ENCODE assay signal across 8 cellular contexts in genomic region chr14:100076133-100076532, GRCh38. TPM values are rescaled to one million over a fixed set of nuclear protein-coding genes. Genes with fewer than 3 reads are reported as not detected.
A peak's percentile ranks its signal among the peaks of the same experiment; 100 is the strongest.
DNase-seq lines count a peak whose midpoint lies in the region; ATAC-seq, FAIRE-seq and TF ChIP-seq lines count a peak whose summit lies in the region.

No MANE protein-coding gene starts in this region.

- H4K20me1 ChIP-seq in PC-3 (ENCODE audit: low read length), result no peaks in the 10 kb centered on the region
- no peaks in the 10 kb centered on the region for H4K20me1 ChIP-seq in K562 (replicated peaks; ENCODE audit: control insufficient read depth, insufficient read depth, low read length)

- in situ Hi-C loops in K562 (cut with MboI), result no loop called here

- H3K27me3 ChIP-seq in PC-3 (ENCODE audit: low read length), result no peaks in the 10 kb centered on the region
- H3K27me3 ChIP-seq in K562 (ENCODE audit: control insufficient read depth in 2 of 2, insufficient read depth in 2 of 2, low read length in 2 of 2), result no peaks in the 10 kb centered on the region
- no peaks in the 10 kb centered on the region for H3K27me3 ChIP-seq in liver (ENCODE audit: control insufficient read depth in 4 of 4, insufficient read depth in 4 of 4, low read length in 3 of 4)

- TF ChIP-seq CTCF in AG04449 (IDR thresholded peaks at IDR 0.05; ENCODE audit: insufficient read depth, low read length, missing control alignments) (peak; percentile 9), PC-3 (conservative IDR thresholded peaks at IDR 0.05; ENCODE audit: low read depth, low read length) (peak; percentile 40; the same call in 1 of the 2 replicates), K562 (IDR thresholded peaks at IDR 0.05 in 2 of 3, conservative IDR thresholded peaks at IDR 0.05 in 1 of 3; ENCODE audit: insufficient read depth in 2 of 3, low read depth in 1 of 3, low read length in 3 of 3) (peak; percentile 72 to 74 (median 73)), liver (IDR thresholded peaks at IDR 0.05; ENCODE audit: low read depth, low read length, missing input control) (peak; percentile 8)

- intact Hi-C loops in PC-3 (cut with micrococcal nuclease) (loop anchor here (1.0 kb wide), 1 partner anchor 32 kb away; no protein-coding TSS in a partner anchor), K562 (cut with micrococcal nuclease) (loop anchor here (1.0 to 5.0 kb wide), 3 partner anchors 32 to 117 kb away; no protein-coding TSS in a partner anchor)

- peak; percentile 93 for FAIRE-seq in K562 (lab: Jason Lieb, UNC)

- H3K4me2 ChIP-seq in PC-3 (ENCODE audit: low read length) (no peak overlapping the region), K562 (ENCODE audit: insufficient read depth, low read length) (no peak overlapping the region)

- H3K9me2 ChIP-seq in PC-3 (replicated peaks; ENCODE audit: low read length), result no peaks in the 10 kb centered on the region

- no peak for TF ChIP-seq POLR2A in K562 (conservative IDR thresholded peaks at IDR 0.05)

- H3K36me3 ChIP-seq in PC-3 (ENCODE audit: low read depth, low read length) (no peaks in the 10 kb centered on the region), K562 (ENCODE audit: control insufficient read depth, insufficient read depth, low read length) (no peaks in the 10 kb centered on the region), liver (ENCODE audit: control insufficient read depth in 4 of 4, insufficient read depth in 3 of 4, low read depth in 1 of 4, low read length in 3 of 4) (no peaks in the 10 kb centered on the region)

- no peaks in the 10 kb centered on the region for H3K9me1 ChIP-seq in K562 (ENCODE audit: control insufficient read depth, insufficient read depth, low read length)

- H3K9ac ChIP-seq in PC-3 (ENCODE audit: low read length) (no peak overlapping the region), K562 (ENCODE audit: insufficient read depth in 1 of 2, low read depth in 2 of 2, low read length in 2 of 2) (peak overlapping the region in 1 of 2 experiments; percentile 81; a peak in 1 of 4 replicates), liver (ENCODE audit: low read depth in 1 of 2, low read length in 2 of 2) (no peak overlapping the region)

- no peak overlapping the region for H3K4me3 ChIP-seq in AG04449 (ENCODE audit: low read depth, low read length)
- H3K4me3 ChIP-seq in PC-3 (ENCODE audit: low read length), result no peak overlapping the region
- no peak overlapping the region for H3K4me3 ChIP-seq in K562
- H3K4me3 ChIP-seq in liver (ENCODE audit: low read depth in 1 of 3, low read length in 3 of 3), result no peak overlapping the region

- H3K4me1 ChIP-seq in PC-3 (ENCODE audit: insufficient read depth, low read length) (peaks cover 15% of the 10 kb centered on the region), K562 (replicated peaks in 1 of 2; ENCODE audit: control insufficient read depth in 2 of 2, insufficient read depth in 2 of 2, low read length in 2 of 2) (peaks cover 31 to 44% of the 10 kb centered on the region in 2 experiments), liver (ENCODE audit: control insufficient read depth in 4 of 4, insufficient read depth in 4 of 4, low read length in 3 of 4) (peaks cover 0 to 10% (median under 1%) of the 10 kb centered on the region in 4 donors)

- DNase-seq in AG04449 (ENCODE audit: low read depth, low spot score) (no peak), PC-3 (peak; percentile 34), K562 (ENCODE audit: extremely low read depth in 1 of 4, low spot score in 3 of 4) (peak; percentile 35 to 77 (median 48)), kidney glomerular epithelial cell (lab: John Stamatoyannopoulos, UW) (no peak), COR-L47 (lab: John Stamatoyannopoulos, UW) (no peak)

- H3K79me2 ChIP-seq in PC-3 (ENCODE audit: low read length) (no peaks in the 10 kb centered on the region), K562 (ENCODE audit: control insufficient read depth, insufficient read depth, low read length) (peaks cover 29% of the 10 kb centered on the region; the same call in 2 of the 3 replicates)

- TF ChIP-seq RAD21 in K562 (CRISPR knock-in tag; conservative IDR thresholded peaks at IDR 0.05 in 1 of 2, IDR thresholded peaks at IDR 0.05 in 1 of 2) (peak; percentile 51 to 67), liver (IDR thresholded peaks at IDR 0.05) (peak in 1 of 2 donors; percentile 59)

- H3K9me3 ChIP-seq in PC-3 (ENCODE audit: low read length), result no peaks in the 10 kb centered on the region
- no peaks in the 10 kb centered on the region for H3K9me3 ChIP-seq in K562 (replicated peaks; ENCODE audit: control insufficient read depth, insufficient read depth, low read depth, low read length)
- H3K9me3 ChIP-seq in liver (ENCODE audit: control insufficient read depth in 4 of 4, low read length in 3 of 4), result no peaks in the 10 kb centered on the region

- ATAC-seq in GM19351 (IDR thresholded peaks at IDR 0.05; ENCODE audit: unreplicated experiment) (peak; percentile 41), PC-3 (peak; percentile 61), K562 (peak; percentile 92), HG03196 (IDR thresholded peaks at IDR 0.05; ENCODE audit: unreplicated experiment) (no peak)

- H3F3A ChIP-seq in PC-3 (ENCODE audit: low read length, unreplicated experiment), result no peaks in the 10 kb centered on the region

- CTCF ChIA-PET in AG04449 (lab: Yijun Ruan, JAX) (interaction anchor here (0.8 to 4.1 kb wide), 4 partner anchors 8 to 79 kb away, joined by 3 to 15 read pairs (median 4); no protein-coding TSS in a partner anchor), PC-3 (lab: Charles Lee) (no interaction called here), K562 (lab: Yijun Ruan, JAX; ENCODE audit: low intra/inter-chr PET ratio) (interaction anchor here (2.1 kb wide), 1 partner anchor 32 kb away, joined by 7 read pairs; no protein-coding TSS in a partner anchor)

- H3K27ac ChIP-seq in PC-3 (ENCODE audit: low read length) (no peak overlapping the region), K562 (ENCODE audit: extremely low read depth, low read depth, low read length) (peak overlapping the region; percentile 48), liver (ENCODE audit: low read depth in 1 of 2, low read length in 2 of 2) (no peak overlapping the region)

- BruUV-seq in PC-3 (replicated peaks; lab: Mats Ljungman, UMichigan) (no TSS peak), K562 (replicated peaks; lab: Mats Ljungman, UMichigan) (no TSS peak)

- POLR2A ChIA-PET in AG04449 (lab: Yijun Ruan, JAX) (no interaction called here), PC-3 (lab: Charles Lee; ENCODE audit: unreplicated experiment) (no interaction called here), K562 (lab: Yijun Ruan, JAX) (interaction anchor here (0.9 to 1.3 kb wide), 3 partner anchors 8 to 51 kb away, joined by 3 to 6 read pairs (median 4); partner anchors contain the start of gene EVL)

- TF ChIP-seq EP300 in K562 (IDR thresholded peaks at IDR 0.05; ENCODE audit: low read length), result no peak

- 9% methylated on average over 5 of the region's 5 CpGs for WGBS in K562 (ENCODE audit: insufficient coverage, low coverage, missing lambda C conversion rate)
- 80% methylated on average over 5 of the region's 5 CpGs for WGBS in liver

- H2AFZ ChIP-seq in PC-3 (ENCODE audit: low read length) (no peak overlapping the region), K562 (ENCODE audit: low read depth, low read length) (peak overlapping the region; percentile 73; the same call in 1 of the 2 replicates)

TF ChIP-seq in K562, 482 proteins besides CTCF, POLR2A, EP300 and RAD21 (continues in another document):
- TF ChIP-seq SPI1 (IDR thresholded peaks at IDR 0.05; ENCODE audit: borderline replicate concordance, low read depth, low read length), result peak; percentile 61
- peak; percentile 38 to 56 for TF ChIP-seq NRF1 (conservative IDR thresholded peaks at IDR 0.05 in 1 of 2, IDR thresholded peaks at IDR 0.05 in 1 of 2)
- TF ChIP-seq RFX5 (IDR thresholded peaks at IDR 0.05; ENCODE audit: low read depth, low read length), result no peak
- TF ChIP-seq POLR2AphosphoS2 (IDR thresholded peaks at IDR 0.05; ENCODE audit: low read length), result no peak
- peak; percentile 31; the same call in 1 of the 2 replicates for TF ChIP-seq JUND (IDR thresholded peaks at IDR 0.05; ENCODE audit: borderline replicate concordance, low read depth, low read length)
- TF ChIP-seq JUND (tag; IDR thresholded peaks at IDR 0.05; ENCODE audit: borderline replicate concordance, low read depth, low read length), result no peak; the same call in 2 of the 3 replicates

TF ChIP-seq in liver, 16 proteins besides CTCF, POLR2A, EP300 and RAD21 (continues in another document):
- TF ChIP-seq MAX (IDR thresholded peaks at IDR 0.05), result no peak
- TF ChIP-seq HNF4G (IDR thresholded peaks at IDR 0.05), result no peak

RNA-seq across cellular contexts. Expression of gene EVL, which starts 10.9 kb away (rescaled TPM):
- 26.5 and 31.7 TPM in 2 replicates for total RNA-seq in PC-3 (2014; rRNA removed)
- total RNA-seq in K562 (2011; cell fraction: chromatin; rRNA removed; ENCODE audit: low replicate concordance), result 128 and 200 TPM in 2 replicates
- total RNA-seq in K562 (2011; cell fraction: nucleolus; rRNA removed), result 79.5 and 87.4 TPM in 2 replicates
- 91.0 and 118 TPM in 2 replicates for total RNA-seq in K562 (2011; cell fraction: nucleoplasm; rRNA removed)
- total RNA-seq in K562 (2014; rRNA removed), result 23.9 and 26.3 TPM in 2 replicates
- 15.6 and 17.6 TPM in 2 replicates for total RNA-seq in K562 (2014; rRNA removed; fragmentation: Illumina TruSeq; extraction: Trizol)
- 18.2 and 18.6 TPM in 2 replicates for total RNA-seq in K562 (2015; rRNA removed; fragmentation: Illumina TruSeq; extraction: Trizol)
- 39.3 and 43.4 TPM in 2 replicates for total RNA-seq in K562 (2021)
- 29.4 and 30.4 TPM in 2 replicates for polyA plus RNA-seq in K562 (2011; rRNA removed)
- polyA plus RNA-seq in K562 (2011; cell fraction: cytosol; rRNA removed), result 24.7 and 27.8 TPM in 2 replicates
- polyA plus RNA-seq in K562 (2011; cell fraction: nucleus; rRNA removed), result 87.8 and 114 TPM in 2 replicates
- 33.0 and 36.9 TPM in 2 replicates for polyA plus RNA-seq in K562 (2012)
- polyA plus RNA-seq in K562 (2014; fragmentation: Illumina TruSeq; extraction: Trizol), result 35.0 and 36.1 TPM in 2 replicates
- 1 to 10 TPM; 2.9 to 4.0 TPM for polyA plus RNA-seq in K562 (2014; fragmentation: Nextera tagmentation; extraction: Ambion mirVana)
- polyA plus RNA-seq in K562 (2014; rRNA removed), result 28.9 and 30.8 TPM in 2 replicates
- polyA minus RNA-seq in K562 (2011; rRNA and poly(A)+ RNA removed), result 23.0 and 23.4 TPM in 2 replicates
- polyA minus RNA-seq in K562 (2011; cell fraction: cytosol; rRNA and poly(A)+ RNA removed), result 16.3 and 18.9 TPM in 2 replicates
- polyA minus RNA-seq in K562 (2011; cell fraction: nucleus; rRNA and poly(A)+ RNA removed), result 28.1 and 31.0 TPM in 2 replicates
- total RNA-seq in liver, result 10 to 100 TPM; 11.3 to 85.9 TPM
- polyA plus RNA-seq in liver, result 10 to 100 TPM; 33.2 to 34.7 TPM

Comparison
In these comparisons a context has a peak if more than half of its experiments do, and no peak if none do; other contexts are left out.
1. DNase-seq: peak in PC-3 (single experiment) and K562 (4 of 4); none in AG04449 (single experiment), kidney glomerular epithelial cell (single experiment) and COR-L47 (single experiment).
2. CTCF ChIP-seq: peak in every context shown above with its lines; median percentile 73 in K562; 40 in PC-3; 9 in AG04449; 8 in liver.